Comparison of ENCODE assay signal across 1 cellular context in genomic region chr18:62796216-62796621, GRCh38.
TF ChIP-seq lines count a peak whose summit lies in the region.

No MANE protein-coding gene starts in this region.

TF ChIP-seq in HepG2, 621 proteins besides CTCF, POLR2A, EP300 and RAD21 (continued from another document and continues in another):
- TF ChIP-seq TEF (CRISPR knock-in tag; IDR thresholded peaks at IDR 0.05) = no peak
- no peak for TF ChIP-seq ARHGAP35 (CRISPR knock-in tag; IDR thresholded peaks at IDR 0.05; ENCODE audit: borderline replicate concordance)
- TF ChIP-seq TIGD3 (CRISPR knock-in tag; IDR thresholded peaks at IDR 0.05; ENCODE audit: borderline replicate concordance) = no peak
- TF ChIP-seq FOXJ3 (CRISPR knock-in tag; IDR thresholded peaks at IDR 0.05; ENCODE audit: borderline replicate concordance) = peak; percentile 77; the same call in 1 of the 2 replicates
- no peak for TF ChIP-seq NR0B2 (CRISPR knock-in tag; IDR thresholded peaks at IDR 0.05)
- TF ChIP-seq RFX5 (IDR thresholded peaks at IDR 0.05; ENCODE audit: low read depth, low read length) = no peak
- no peak for TF ChIP-seq ZNF547 (CRISPR knock-in tag; IDR thresholded peaks at IDR 0.05)
- TF ChIP-seq ZBTB7B (CRISPR knock-in tag; IDR thresholded peaks at IDR 0.05) = no peak
- TF ChIP-seq KDM3A (CRISPR knock-in tag; IDR thresholded peaks at IDR 0.05; ENCODE audit: low read depth) = 0 out of 2 replicates have a peak, but pooled peaks have one; percentile 18
- no peak for TF ChIP-seq ETS1 (CRISPR knock-in tag; IDR thresholded peaks at IDR 0.05)
- TF ChIP-seq KAT8 (CRISPR knock-in tag; IDR thresholded peaks at IDR 0.05) = peak; percentile 61; the same call in 1 of the 2 replicates
- TF ChIP-seq NFYC (CRISPR knock-in tag; IDR thresholded peaks at IDR 0.05) = 0 out of 2 replicates have a peak, but pooled peaks have one; percentile 14
- no peak for TF ChIP-seq ZNF501 (CRISPR knock-in tag; IDR thresholded peaks at IDR 0.05)
- TF ChIP-seq MXD4 (CRISPR knock-in tag; IDR thresholded peaks at IDR 0.05) = 0 out of 2 replicates have a peak, but pooled peaks have one; percentile 42
- peak; percentile 62 for TF ChIP-seq ASH2L (IDR thresholded peaks at IDR 0.05; ENCODE audit: insufficient read length, low read depth, low read length)
- no peak for TF ChIP-seq RBM39 (IDR thresholded peaks at IDR 0.05; ENCODE audit: low read depth, low read length, poor library complexity, severe bottlenecking)
- peak; percentile 69 for TF ChIP-seq ZMYM4 (CRISPR knock-in tag; IDR thresholded peaks at IDR 0.05)
- TF ChIP-seq TCF7 (IDR thresholded peaks at IDR 0.05; ENCODE audit: low read depth) = peak; percentile 44
- TF ChIP-seq ATM (IDR thresholded peaks at IDR 0.05; ENCODE audit: borderline replicate concordance) = no peak
- TF ChIP-seq ZNF850 (CRISPR knock-in tag; conservative IDR thresholded peaks at IDR 0.05) = no peak
- TF ChIP-seq ZNF280D (CRISPR knock-in tag; IDR thresholded peaks at IDR 0.05) = peak; percentile 57; the same call in 1 of the 2 replicates
- TF ChIP-seq ZSCAN21 (CRISPR knock-in tag; IDR thresholded peaks at IDR 0.05; ENCODE audit: borderline replicate concordance) = no peak
- no peak for TF ChIP-seq SUZ12 (IDR thresholded peaks at IDR 0.05; ENCODE audit: low read depth, low read length)
- peak; percentile 52; the same call in 1 of the 2 replicates for TF ChIP-seq IRF2 (CRISPR knock-in tag; IDR thresholded peaks at IDR 0.05)
- peak; percentile 55 for TF ChIP-seq MIXL1 (CRISPR knock-in tag; IDR thresholded peaks at IDR 0.05)
- no peak for TF ChIP-seq ZNF564 (CRISPR knock-in tag; IDR thresholded peaks at IDR 0.05)
- no peak for TF ChIP-seq HOXA5 (CRISPR knock-in tag; IDR thresholded peaks at IDR 0.05)
- TF ChIP-seq THAP7 (CRISPR knock-in tag; IDR thresholded peaks at IDR 0.05) = no peak
- TF ChIP-seq HOXA3 (CRISPR knock-in tag; IDR thresholded peaks at IDR 0.05) = peak; percentile 64
- TF ChIP-seq ZBTB33 (CRISPR knock-in tag; IDR thresholded peaks at IDR 0.05) = no peak
- TF ChIP-seq BCL6 (CRISPR knock-in tag; IDR thresholded peaks at IDR 0.05) = peak; percentile 89
- no peak for TF ChIP-seq PTBP1 (IDR thresholded peaks at IDR 0.05; ENCODE audit: low read depth, low read length, poor library complexity, severe bottlenecking)
- no peak for TF ChIP-seq ZNF225 (CRISPR knock-in tag; IDR thresholded peaks at IDR 0.05)
- no peak for TF ChIP-seq TBX2 (CRISPR knock-in tag; IDR thresholded peaks at IDR 0.05; ENCODE audit: borderline replicate concordance)
- TF ChIP-seq FOXA1 (IDR thresholded peaks at IDR 0.05) = no peak
- peak; percentile 19; the same call in 1 of the 2 replicates for TF ChIP-seq FOXA1 (CRISPR knock-in tag; IDR thresholded peaks at IDR 0.05)
- 0 out of 2 replicates have a peak, but pooled peaks have one; percentile 44 for TF ChIP-seq ZBTB39 (CRISPR knock-in tag; IDR thresholded peaks at IDR 0.05)
- TF ChIP-seq ZNF138 (CRISPR knock-in tag; IDR thresholded peaks at IDR 0.05; ENCODE audit: low read depth) = no peak
- TF ChIP-seq ZNF724P (CRISPR knock-in tag; IDR thresholded peaks at IDR 0.05; ENCODE audit: borderline replicate concordance) = no peak
- TF ChIP-seq ELF3 (CRISPR knock-in tag; IDR thresholded peaks at IDR 0.05) = peak; percentile 85
- 0 out of 2 replicates have a peak, but pooled peaks have one; percentile 62 for TF ChIP-seq ZNF503 (CRISPR knock-in tag; IDR thresholded peaks at IDR 0.05)
- no peak for TF ChIP-seq ZNF619 (CRISPR knock-in tag; IDR thresholded peaks at IDR 0.05)
- TF ChIP-seq EHMT2 (IDR thresholded peaks at IDR 0.05; ENCODE audit: borderline replicate concordance, low read depth, low read length) = peak; percentile 67; the same call in 1 of the 2 replicates
- TF ChIP-seq FOXA3 (CRISPR knock-in tag; IDR thresholded peaks at IDR 0.05) = peak; percentile 73
- TF ChIP-seq SP5 (CRISPR knock-in tag; IDR thresholded peaks at IDR 0.05; ENCODE audit: borderline replicate concordance, low read depth) = peak; percentile 18; the same call in 1 of the 2 replicates
- no peak for TF ChIP-seq ZBED4 (CRISPR knock-in tag; IDR thresholded peaks at IDR 0.05; ENCODE audit: borderline replicate concordance)
- peak; percentile 89 for TF ChIP-seq NFIC (IDR thresholded peaks at IDR 0.05; ENCODE audit: low read length)
